In the genomic region with DNA sequence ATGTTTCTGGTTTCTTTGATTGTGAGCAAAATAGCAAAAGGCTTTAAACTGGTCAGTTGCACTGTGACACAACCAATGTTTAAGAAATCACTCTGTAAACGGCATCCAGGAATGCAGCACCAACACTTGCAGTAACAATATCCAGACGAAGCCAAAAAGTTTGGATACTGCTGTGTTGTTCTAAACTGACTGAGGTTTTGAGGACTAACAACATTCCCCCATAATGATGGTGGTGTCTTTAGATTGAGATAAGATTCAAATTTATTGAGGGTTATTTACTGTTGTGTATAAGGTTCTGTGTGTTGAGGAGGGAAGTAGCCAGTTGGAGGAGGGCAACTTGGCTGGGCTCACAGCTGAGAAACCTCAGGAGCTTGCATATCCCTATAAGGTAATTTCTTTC, we compare ENCODE assay signal across 1 cellular context.
TF ChIP-seq lines count a peak whose summit lies in the region.

No MANE protein-coding gene starts in this region.

TF ChIP-seq in WTC11, 78 proteins besides CTCF, POLR2A, EP300 and RAD21 (continued from another document):
- TF ChIP-seq, protein P1, sequence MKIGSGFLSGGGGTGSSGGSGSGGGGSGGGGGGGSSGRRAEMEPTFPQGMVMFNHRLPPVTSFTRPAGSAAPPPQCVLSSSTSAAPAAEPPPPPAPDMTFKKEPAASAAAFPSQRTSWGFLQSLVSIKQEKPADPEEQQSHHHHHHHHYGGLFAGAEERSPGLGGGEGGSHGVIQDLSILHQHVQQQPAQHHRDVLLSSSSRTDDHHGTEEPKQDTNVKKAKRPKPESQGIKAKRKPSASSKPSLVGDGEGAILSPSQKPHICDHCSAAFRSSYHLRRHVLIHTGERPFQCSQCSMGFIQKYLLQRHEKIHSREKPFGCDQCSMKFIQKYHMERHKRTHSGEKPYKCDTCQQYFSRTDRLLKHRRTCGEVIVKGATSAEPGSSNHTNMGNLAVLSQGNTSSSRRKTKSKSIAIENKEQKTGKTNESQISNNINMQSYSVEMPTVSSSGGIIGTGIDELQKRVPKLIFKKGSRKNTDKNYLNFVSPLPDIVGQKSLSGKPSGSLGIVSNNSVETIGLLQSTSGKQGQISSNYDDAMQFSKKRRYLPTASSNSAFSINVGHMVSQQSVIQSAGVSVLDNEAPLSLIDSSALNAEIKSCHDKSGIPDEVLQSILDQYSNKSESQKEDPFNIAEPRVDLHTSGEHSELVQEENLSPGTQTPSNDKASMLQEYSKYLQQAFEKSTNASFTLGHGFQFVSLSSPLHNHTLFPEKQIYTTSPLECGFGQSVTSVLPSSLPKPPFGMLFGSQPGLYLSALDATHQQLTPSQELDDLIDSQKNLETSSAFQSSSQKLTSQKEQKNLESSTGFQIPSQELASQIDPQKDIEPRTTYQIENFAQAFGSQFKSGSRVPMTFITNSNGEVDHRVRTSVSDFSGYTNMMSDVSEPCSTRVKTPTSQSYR (CRISPR knock-in tag; IDR thresholded peaks at IDR 0.05), result no peak
